ENCODE assay signal across 18 cellular contexts in the genomic region with DNA sequence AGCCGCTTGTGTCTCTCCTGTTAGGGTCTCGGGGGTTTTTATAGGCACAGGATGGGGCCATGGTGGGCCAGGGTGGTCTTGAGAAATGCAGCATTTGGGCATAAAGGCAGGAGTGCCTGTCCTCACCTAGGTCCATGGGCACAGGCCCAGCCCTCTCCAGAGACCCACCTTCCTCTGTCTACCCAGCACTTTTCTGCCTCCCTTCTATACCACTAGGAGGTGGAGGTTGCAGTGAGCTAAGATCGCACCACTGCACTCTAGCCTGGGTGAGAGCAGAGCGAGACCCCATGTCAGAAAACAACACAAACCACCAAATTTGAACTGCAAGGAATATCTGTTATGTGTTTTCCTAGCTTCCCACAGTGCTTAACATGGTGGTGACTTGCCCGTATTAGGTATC.
"Had no signal": no experiment of that assay in that cellular context is flagged by ENCODE, and none has a peak within 500 bp of the region (broad histone marks: within the 10 kb centered on the region; RNA-seq: fewer than 3 reads in every experiment).

No MANE protein-coding gene starts in this region.

- DNase-seq: activated CD8-positive, alpha-beta memory T cell treated with anti-CD3 and anti-CD28 coated beads, Interleukin-2, amount 10 ng/mL, durations not matched to agents 7 days and 5 days; activated effector memory CD4-positive, alpha-beta T cell treated with anti-CD3 and anti-CD28 coated beads, Interleukin-2, amount 50 U/mL, for 16 hours; activated naive CD8-positive, alpha-beta T cell treated with anti-CD3 and anti-CD28 coated beads for 36 hours; activated T-cell treated with anti-CD3 and anti-CD28 coated beads, Interleukin-2, amount 50 U/mL, for 24 hours; anterior cingulate cortex; dorsolateral prefrontal cortex; foreskin keratinocyte; immature natural killer cell; left cardiac atrium; naive B cell; right cardiac atrium; trophoblast cell had no signal

- H3K9me3 ChIP-seq: breast epithelium, neutrophil had no signal

- H3K4me3 ChIP-seq: breast epithelium, dorsolateral prefrontal cortex, lung had no signal

- H3K27ac ChIP-seq: breast epithelium, dorsolateral prefrontal cortex, foreskin keratinocyte, neutrophil had no signal

- H3K36me3 Mint-ChIP-seq: naive B cell; stimulated activated effector memory CD8-positive, alpha-beta T cell treated with anti-CD3 and anti-CD28 coated beads, Interleukin-12 subunit alpha, Interleukin-12 subunit beta, amount 100 ng/mL, for 72 hours had no signal

- H3K4me3 Mint-ChIP-seq: activated CD8-positive, alpha-beta memory T cell treated with anti-CD3 and anti-CD28 coated beads, Interleukin-2, amount 10 ng/mL, durations not matched to agents 7 days and 5 days; activated naive CD8-positive, alpha-beta T cell treated with anti-CD3 and anti-CD28 coated beads for 36 hours; activated T-cell treated with anti-CD3 and anti-CD28 coated beads, Interleukin-2, amount 50 U/mL, for 24 hours; immature natural killer cell; stimulated activated effector memory CD8-positive, alpha-beta T cell treated with anti-CD3 and anti-CD28 coated beads, Interleukin-12 subunit alpha, Interleukin-12 subunit beta, amount 100 ng/mL, for 72 hours; T-helper 1 cell treated with Interleukin-12 subunit alpha and Interleukin-12 subunit beta and Interleukin-4 antibody, amounts not matched to agents 30 μg/mL and 1 μg/mL, for 36 hours had no signal

- ATAC-seq: activated CD8-positive, alpha-beta memory T cell treated with anti-CD3 and anti-CD28 coated beads, Interleukin-2, amount 10 ng/mL, durations not matched to agents 7 days and 5 days; foreskin keratinocyte; left cardiac atrium; right cardiac atrium; stimulated activated effector memory CD8-positive, alpha-beta T cell treated with anti-CD3 and anti-CD28 coated beads, Interleukin-12 subunit alpha, Interleukin-12 subunit beta, amount 100 ng/mL, for 72 hours had no signal

- FAIRE-seq: TTC549 had no signal

- H3K36me3 ChIP-seq: breast epithelium, neutrophil had no signal

- H3K4me1 ChIP-seq: breast epithelium, foreskin keratinocyte had no signal

- H3K27me3 ChIP-seq: breast epithelium, dorsolateral prefrontal cortex, foreskin keratinocyte, neutrophil had no signal

- H3K27ac Mint-ChIP-seq: activated CD8-positive, alpha-beta memory T cell treated with anti-CD3 and anti-CD28 coated beads, Interleukin-2, amount 10 ng/mL, durations not matched to agents 7 days and 5 days; activated naive CD8-positive, alpha-beta T cell treated with anti-CD3 and anti-CD28 coated beads for 36 hours; activated T-cell treated with anti-CD3 and anti-CD28 coated beads, Interleukin-2, amount 50 U/mL, for 24 hours; stimulated activated effector memory CD8-positive, alpha-beta T cell treated with anti-CD3 and anti-CD28 coated beads, Interleukin-12 subunit alpha, Interleukin-12 subunit beta, amount 100 ng/mL, for 72 hours; T-helper 1 cell treated with Interleukin-12 subunit alpha and Interleukin-12 subunit beta and Interleukin-4 antibody, amounts not matched to agents 30 μg/mL and 1 μg/mL, for 36 hours had no signal

- H3K9me3 Mint-ChIP-seq: activated naive CD8-positive, alpha-beta T cell treated with anti-CD3 and anti-CD28 coated beads for 36 hours; activated T-cell treated with anti-CD3 and anti-CD28 coated beads, Interleukin-2, amount 50 U/mL, for 24 hours; naive B cell; stimulated activated effector memory CD8-positive, alpha-beta T cell treated with anti-CD3 and anti-CD28 coated beads, Interleukin-12 subunit alpha, Interleukin-12 subunit beta, amount 100 ng/mL, for 72 hours; T-helper 1 cell treated with Interleukin-12 subunit alpha and Interleukin-12 subunit beta and Interleukin-4 antibody, amounts not matched to agents 30 μg/mL and 1 μg/mL, for 36 hours had no signal

- H3K27me3 Mint-ChIP-seq: activated CD8-positive, alpha-beta memory T cell treated with anti-CD3 and anti-CD28 coated beads, Interleukin-2, amount 10 ng/mL, durations not matched to agents 7 days and 5 days; activated naive CD8-positive, alpha-beta T cell treated with anti-CD3 and anti-CD28 coated beads for 36 hours; activated T-cell treated with anti-CD3 and anti-CD28 coated beads, Interleukin-2, amount 50 U/mL, for 24 hours; naive B cell had no signal
